In genomic region chr16:19717781-19718623, GRCh38 we compare ENCODE assay signal across 8 cellular contexts. TPM values are rescaled to one million over a fixed set of nuclear protein-coding genes. Genes with fewer than 3 reads are reported as not detected.
DNase-seq lines count a peak whose midpoint lies in the region; ATAC-seq and TF ChIP-seq lines count a peak whose summit lies in the region.

IQCK (plus strand) TSS chr16:19718271; CDS start chr16:19718307, 36 bp downstream.
KNOP1 (minus strand) TSS chr16:19718227; CDS start chr16:19715035, 3,192 bp downstream.

- H3K27me3 Mint-ChIP-seq in IgD-negative memory B cell: no peaks in the 10 kb centered on the region
- H3K27me3 Mint-ChIP-seq in activated T-helper 17 cell treated with anti-CD3 and anti-CD28 coated beads, Interleukin-2, amount 50 U/mL, for 72 hours: no peaks in the 10 kb centered on the region
- no peaks in the 10 kb centered on the region for H3K27me3 Mint-ChIP-seq in naive thymus-derived CD4-positive, alpha-beta T cell
- H3K27me3 Mint-ChIP-seq in stimulated activated memory B cell treated with anti-CD40 and anti-IgM and Interleukin-4, amounts not matched to agents 10 μg/mL and 1 μg/mL and 100 μg/mL, for 72 hours: no peaks in the 10 kb centered on the region

- TF ChIP-seq CTCF in DND-41 (IDR thresholded peaks at IDR 0.05; ENCODE audit: borderline replicate concordance, extremely low read depth, low read length, poor library complexity, severe bottlenecking) (no peak), Peyer's patch (IDR thresholded peaks at IDR 0.05) (peak in 3 of 6 experiments; percentile 13 to 27 (median 20)), fibroblast of mammary gland (conservative IDR thresholded peaks at IDR 0.05; ENCODE audit: control insufficient read depth, insufficient read depth, low read depth, low read length) (peak; percentile 3)

- H3K27me3 ChIP-seq in DND-41 (ENCODE audit: insufficient read depth, low read length, poor library complexity) (no peaks in the 10 kb centered on the region), Peyer's patch (no peaks in the 10 kb centered on the region)
- no peaks in the 10 kb centered on the region for H3K27me3 ChIP-seq in naive thymus-derived CD4-positive, alpha-beta T cell (ENCODE audit: control insufficient read depth in 2 of 2, insufficient read depth in 2 of 2, low read length in 2 of 2)

- peaks cover 43% of the 10 kb centered on the region for H3K79me2 ChIP-seq in DND-41 (ENCODE audit: insufficient read depth, low read length)

- H3K4me3 ChIP-seq in DND-41 (ENCODE audit: low read depth in 1 of 2, low read length in 2 of 2): peak within 1 kb of the TSS; percentile 81 to 100
- H3K4me3 ChIP-seq in Peyer's patch: peak within 1 kb of the TSS; percentile 75 to 96 (median 84)
- peak within 1 kb of the TSS; percentile 75 for H3K4me3 ChIP-seq in fibroblast of mammary gland (ENCODE audit: control insufficient read depth, low read depth, low read length)
- peak within 1 kb of the TSS; percentile 90 for H3K4me3 ChIP-seq in naive thymus-derived CD4-positive, alpha-beta T cell (ENCODE audit: low read length)

- H3K27ac ChIP-seq in DND-41 (ENCODE audit: low read length) (peak within 1 kb of the TSS; percentile 89), Peyer's patch (peak within 1 kb of the TSS; percentile 73 to 86 (median 78))
- peak within 1 kb of the TSS; percentile 77 for H3K27ac ChIP-seq in naive thymus-derived CD4-positive, alpha-beta T cell (ENCODE audit: low read depth, low read length)

- peaks cover 14 to 27% (median 16%) of the 10 kb centered on the region in 3 donors for H3K4me1 Mint-ChIP-seq in IgD-negative memory B cell
- H3K4me1 Mint-ChIP-seq in activated T-helper 17 cell treated with anti-CD3 and anti-CD28 coated beads, Interleukin-2, amount 50 U/mL, for 72 hours: peaks cover 17% of the 10 kb centered on the region
- peaks cover 16 to 62% (median 48%) of the 10 kb centered on the region in 7 donors for H3K4me1 Mint-ChIP-seq in naive thymus-derived CD4-positive, alpha-beta T cell
- H3K4me1 Mint-ChIP-seq in stimulated activated memory B cell treated with anti-CD40 and anti-IgM and Interleukin-4, amounts not matched to agents 10 μg/mL and 1 μg/mL and 100 μg/mL, for 72 hours: peaks cover 34% of the 10 kb centered on the region

- intact Hi-C loops in naive thymus-derived CD4-positive, alpha-beta T cell (cut with micrococcal nuclease): loop anchor here (1.0 to 5.0 kb wide), 7 partner anchors 22 to 926 kb away; partner anchors contain the start of genes GPRC5B (in 2 of the 2), VPS35L (in 2 of the 2), CCP110 (in 1 of the 2) and COQ7 (in 1 of the 2)

- DNase-seq in DND-41 (peak; percentile 89), Peyer's patch (peak; percentile 86 to 95 (median 91)), fibroblast of mammary gland (ENCODE audit: low read depth) (peak; percentile 82)
- DNase-seq in naive thymus-derived CD4-positive, alpha-beta T cell: peak; percentile 79 to 92 (median 87)

- ATAC-seq in DND-41 (ENCODE audit: insufficient read depth, low read depth) (peak; percentile 95), GM21576 (IDR thresholded peaks at IDR 0.05; ENCODE audit: unreplicated experiment) (peak; percentile 91)
- ATAC-seq in activated T-helper 17 cell treated with anti-CD3 and anti-CD28 coated beads, Interleukin-2, amount 50 U/mL, for 72 hours (replicated peaks): peak; percentile 97
- ATAC-seq in naive thymus-derived CD4-positive, alpha-beta T cell: peak; percentile 97
- ATAC-seq in stimulated activated memory B cell treated with anti-CD40 and anti-IgM and Interleukin-4, amounts not matched to agents 10 μg/mL and 1 μg/mL and 100 μg/mL, for 72 hours: peak; percentile 96

- no peaks in the 10 kb centered on the region for H3K9me3 ChIP-seq in DND-41 (ENCODE audit: insufficient read depth, low read length, severe bottlenecking)
- no peaks in the 10 kb centered on the region for H3K9me3 ChIP-seq in Peyer's patch
- H3K9me3 ChIP-seq in naive thymus-derived CD4-positive, alpha-beta T cell (ENCODE audit: control insufficient read depth in 2 of 3, low read length in 3 of 3): no peaks in the 10 kb centered on the region

- peaks cover 10% of the 10 kb centered on the region for H3K36me3 Mint-ChIP-seq in IgD-negative memory B cell
- H3K36me3 Mint-ChIP-seq in activated T-helper 17 cell treated with anti-CD3 and anti-CD28 coated beads, Interleukin-2, amount 50 U/mL, for 72 hours (ENCODE audit: low read depth): peaks cover 29% of the 10 kb centered on the region
- peaks cover 8 to 23% (median 14%) of the 10 kb centered on the region in 5 donors for H3K36me3 Mint-ChIP-seq in naive thymus-derived CD4-positive, alpha-beta T cell
- peaks cover 21% of the 10 kb centered on the region for H3K36me3 Mint-ChIP-seq in stimulated activated memory B cell treated with anti-CD40 and anti-IgM and Interleukin-4, amounts not matched to agents 10 μg/mL and 1 μg/mL and 100 μg/mL, for 72 hours

- POLR2A ChIA-PET in naive thymus-derived CD4-positive, alpha-beta T cell (lab: Charles Lee): interaction anchor here (0.6 to 2.3 kb wide), 5 partner anchors 16 to 169 kb away, joined by 3 to 8 read pairs (median 3); no protein-coding TSS in a partner anchor

- peaks cover 0 to 3% (median 1%) of the 10 kb centered on the region in 3 donors for H3K9me3 Mint-ChIP-seq in IgD-negative memory B cell
- H3K9me3 Mint-ChIP-seq in activated T-helper 17 cell treated with anti-CD3 and anti-CD28 coated beads, Interleukin-2, amount 50 U/mL, for 72 hours: no peaks in the 10 kb centered on the region
- H3K9me3 Mint-ChIP-seq in naive thymus-derived CD4-positive, alpha-beta T cell: peaks cover 0 to 2% (median 0%) of the 10 kb centered on the region in 11 donors
- H3K9me3 Mint-ChIP-seq in stimulated activated memory B cell treated with anti-CD40 and anti-IgM and Interleukin-4, amounts not matched to agents 10 μg/mL and 1 μg/mL and 100 μg/mL, for 72 hours: no peaks in the 10 kb centered on the region

- peaks cover 29% of the 10 kb centered on the region for H3K36me3 ChIP-seq in DND-41 (ENCODE audit: insufficient read depth, low read length)
- H3K36me3 ChIP-seq in Peyer's patch: peaks cover 0 to 15% (median 0%) of the 10 kb centered on the region in 3 donors
- H3K36me3 ChIP-seq in naive thymus-derived CD4-positive, alpha-beta T cell (ENCODE audit: control insufficient read depth in 2 of 3, insufficient read depth in 3 of 3, low read length in 3 of 3): peaks cover 0 to 24% (median 0%) of the 10 kb centered on the region in 3 experiments

- peak within 1 kb of the TSS; percentile 79 to 86 (median 84) for H3K27ac Mint-ChIP-seq in IgD-negative memory B cell
- peak within 1 kb of the TSS; percentile 86 for H3K27ac Mint-ChIP-seq in activated T-helper 17 cell treated with anti-CD3 and anti-CD28 coated beads, Interleukin-2, amount 50 U/mL, for 72 hours
- H3K27ac Mint-ChIP-seq in naive thymus-derived CD4-positive, alpha-beta T cell: peak within 1 kb of the TSS; percentile 63 to 89 (median 83)
- peak within 1 kb of the TSS; percentile 91 for H3K27ac Mint-ChIP-seq in stimulated activated memory B cell treated with anti-CD40 and anti-IgM and Interleukin-4, amounts not matched to agents 10 μg/mL and 1 μg/mL and 100 μg/mL, for 72 hours

- peak within 1 kb of the TSS; percentile 94 for H3K9ac ChIP-seq in DND-41 (ENCODE audit: low read depth, low read length)

- H3K4me2 ChIP-seq in DND-41 (ENCODE audit: insufficient read depth, low read length): peak within 1 kb of the TSS; percentile 80

- H3K4me1 ChIP-seq in DND-41 (ENCODE audit: insufficient read depth, low read length): peaks cover 33% of the 10 kb centered on the region
- peaks cover 0 to 25% (median 2%) of the 10 kb centered on the region in 4 donors for H3K4me1 ChIP-seq in Peyer's patch
- H3K4me1 ChIP-seq in naive thymus-derived CD4-positive, alpha-beta T cell (ENCODE audit: control insufficient read depth in 2 of 2, insufficient read depth in 2 of 2, low read length in 2 of 2): peaks cover 0 to 7% of the 10 kb centered on the region in 2 donors

- H3K4me3 Mint-ChIP-seq in IgD-negative memory B cell: peak within 1 kb of the TSS; percentile 90 to 97 (median 96)
- H3K4me3 Mint-ChIP-seq in activated T-helper 17 cell treated with anti-CD3 and anti-CD28 coated beads, Interleukin-2, amount 50 U/mL, for 72 hours: peak within 1 kb of the TSS; percentile 92
- peak within 1 kb of the TSS; percentile 90 to 97 (median 95) for H3K4me3 Mint-ChIP-seq in naive thymus-derived CD4-positive, alpha-beta T cell
- peak within 1 kb of the TSS; percentile 96 for H3K4me3 Mint-ChIP-seq in stimulated activated memory B cell treated with anti-CD40 and anti-IgM and Interleukin-4, amounts not matched to agents 10 μg/mL and 1 μg/mL and 100 μg/mL, for 72 hours

- CTCF ChIA-PET in naive thymus-derived CD4-positive, alpha-beta T cell (lab: Charles Lee): interaction anchor here (1.2 kb wide), 1 partner anchor 163 kb away, joined by 5 read pairs; the partner anchor contains the start of gene VPS35L

- TF ChIP-seq POLR2A in Peyer's patch (IDR thresholded peaks at IDR 0.05): peak in 1 of 2 donors; percentile 30

- H4K20me1 ChIP-seq in DND-41 (ENCODE audit: insufficient read depth, low read length): peaks cover 20% of the 10 kb centered on the region; the same call in 1 of the 2 replicates

- H2AFZ ChIP-seq in DND-41 (ENCODE audit: low read depth, low read length): peak within 1 kb of the TSS; percentile 89

RNA-seq across cellular contexts. Expression of gene IQCK, which starts in this region (rescaled TPM):
- 3.4 TPM for polyA plus RNA-seq in IgD-negative memory B cell
- total RNA-seq in Peyer's patch: 10 to 100 TPM in 2 of 4 donors, 1 to 10 TPM in 2; 8.2 to 42.9 (median 10.3) TPM
- total RNA-seq in activated T-helper 17 cell treated with anti-CD3 and anti-CD28 coated beads, Interleukin-2, amount 50 U/mL, for 72 hours: 1 to 10 TPM; 1.7 to 2.9 TPM
- total RNA-seq in naive thymus-derived CD4-positive, alpha-beta T cell: 1 to 10 TPM in 4 of 5 experiments, under 1 TPM in 1; 0.48 to 4.1 (median 2.6) TPM
- polyA plus RNA-seq in naive thymus-derived CD4-positive, alpha-beta T cell: 1 to 10 TPM; 3.5 to 5.0 TPM

RNA-seq across cellular contexts. Expression of gene KNOP1, which starts in this region (rescaled TPM):
- polyA plus RNA-seq in IgD-negative memory B cell: 12.6 TPM
- 10 to 100 TPM in 3 of 4 donors, 1 to 10 TPM in 1; 10.0 to 26.1 (median 19.9) TPM for total RNA-seq in Peyer's patch
- 10 to 100 TPM; 15.6 to 26.6 TPM for total RNA-seq in activated T-helper 17 cell treated with anti-CD3 and anti-CD28 coated beads, Interleukin-2, amount 50 U/mL, for 72 hours
- total RNA-seq in naive thymus-derived CD4-positive, alpha-beta T cell: 10 to 100 TPM in 3 of 5 experiments, 1 to 10 TPM in 2; 6.4 to 20.6 (median 18.5) TPM
- 10 to 100 TPM in 1 of 2 donors, 1 to 10 TPM in 1; 9.8 to 13.4 TPM for polyA plus RNA-seq in naive thymus-derived CD4-positive, alpha-beta T cell

Comparison
In these comparisons a context has a peak if more than half of its experiments do, and no peak if none do; other contexts are left out.
1. Peak in every context shown above with its lines: DNase-seq, ATAC-seq, H3K4me3 ChIP-seq and H3K27ac ChIP-seq.